ENCODE assay signal across 24 cellular contexts in genomic region chr20:611843-612185, GRCh38. TPM values are rescaled to one million over a fixed set of nuclear protein-coding genes. Genes with fewer than 3 reads are reported as not detected.
DNase-seq lines count a peak whose midpoint lies in the region; ATAC-seq, FAIRE-seq and TF ChIP-seq lines count a peak whose summit lies in the region.
"Had no signal": no experiment of that assay in that cellular context is flagged by ENCODE, and none has a peak within 500 bp of the region (broad histone marks: within the 10 kb centered on the region; RNA-seq: fewer than 3 reads in every experiment).

No MANE protein-coding gene starts in this region.

- H3K27me3 ChIP-seq in right cardiac atrium (ENCODE audit: control insufficient read depth, insufficient read depth) (no peaks in the 10 kb centered on the region), right atrium auricular region (no peaks in the 10 kb centered on the region), endothelial cell of umbilical vein (ENCODE audit: control insufficient read depth in 2 of 2, insufficient read depth in 2 of 2, low read length in 2 of 2) (peaks cover 37 to 50% of the 10 kb centered on the region in 2 experiments), lung (ENCODE audit: control insufficient read depth, insufficient read depth) (no peaks in the 10 kb centered on the region), upper lobe of left lung (peaks cover 0 to 22% (median 7%) of the 10 kb centered on the region in 4 donors)

- TF ChIP-seq EP300 in upper lobe of left lung (IDR thresholded peaks at IDR 0.05): no peak

- intact Hi-C loops in right cardiac atrium (cut with DNase I): no loop called here
- intact Hi-C loops in endothelial cell of umbilical vein (cut with micrococcal nuclease): no loop called here
- intact Hi-C loops in kidney (cut with DNase I): no loop called here

- no peak overlapping the region for H2AFZ ChIP-seq in endothelial cell of umbilical vein (ENCODE audit: low read depth, low read length)

- no TSS peak for BruUV-seq in endothelial cell of umbilical vein (replicated peaks; lab: Mats Ljungman, UMichigan)

- no peaks in the 10 kb centered on the region for H3K36me3 ChIP-seq in right atrium auricular region
- H3K36me3 ChIP-seq in endothelial cell of umbilical vein (ENCODE audit: control insufficient read depth in 2 of 2, extremely low read depth in 1 of 2, insufficient read depth in 2 of 2, low read length in 2 of 2): no peaks in the 10 kb centered on the region
- H3K36me3 ChIP-seq in lung (ENCODE audit: control insufficient read depth in 2 of 2, insufficient read depth in 2 of 2, low read length in 2 of 2): no peaks in the 10 kb centered on the region
- no peaks in the 10 kb centered on the region for H3K36me3 ChIP-seq in upper lobe of left lung
- H3K36me3 ChIP-seq in kidney (ENCODE audit: control insufficient read depth in 1 of 2, insufficient read depth in 2 of 2, low read length in 2 of 2): no peaks in the 10 kb centered on the region
- H3K36me3 ChIP-seq: prostate gland had no signal

- dilution Hi-C loops in endothelial cell of umbilical vein (cut with MboI; ENCODE audit: extremely low pct_ligation_motif_present, low sequenced_read_pairs): no loop called here

- no peaks in the 10 kb centered on the region for H4K20me1 ChIP-seq in endothelial cell of umbilical vein (replicated peaks; ENCODE audit: control insufficient read depth, extremely low read depth, insufficient read depth, low read length)

- H3K9ac ChIP-seq in endothelial cell of umbilical vein (replicated peaks; ENCODE audit: extremely low read depth, insufficient read depth, low read length): no peak overlapping the region
- no peak overlapping the region for H3K9ac ChIP-seq in kidney (ENCODE audit: low read length in 2 of 2)

- H3K4me2 ChIP-seq in endothelial cell of umbilical vein (ENCODE audit: insufficient read depth, low read length): no peak overlapping the region
- H3K4me2 ChIP-seq: A549 had no signal

- TF ChIP-seq CTCF in right atrium auricular region (IDR thresholded peaks at IDR 0.05) (no peak), endothelial cell of umbilical vein (IDR thresholded peaks at IDR 0.05; ENCODE audit: extremely low read depth in 1 of 2, insufficient read depth in 1 of 2, low read depth in 1 of 2, low read length in 2 of 2) (no peak), lung (IDR thresholded peaks at IDR 0.05; ENCODE audit: control extremely low read depth, extremely low read depth) (no peak), upper lobe of left lung (IDR thresholded peaks at IDR 0.05) (no peak), kidney (IDR thresholded peaks at IDR 0.05; ENCODE audit: borderline replicate concordance, extremely low read depth, insufficient read depth) (no peak)

- H3K4me1 ChIP-seq in right cardiac atrium (ENCODE audit: control insufficient read depth, insufficient read depth, low read length) (peaks cover 3% of the 10 kb centered on the region), right atrium auricular region (peaks cover 2 to 20% of the 10 kb centered on the region in 2 donors), endothelial cell of umbilical vein (ENCODE audit: control insufficient read depth, extremely low read depth, insufficient read depth, low read length) (peaks cover 6% of the 10 kb centered on the region), lung (ENCODE audit: control insufficient read depth in 2 of 2, insufficient read depth in 2 of 2, low read length in 2 of 2) (peaks cover 0 to 3% of the 10 kb centered on the region in 2 donors), upper lobe of left lung (peaks cover 4 to 29% (median 10%) of the 10 kb centered on the region in 4 donors), kidney (ENCODE audit: control insufficient read depth in 1 of 2, insufficient read depth in 1 of 2, low read depth in 1 of 2, low read length in 2 of 2) (peaks cover 0 to 4% of the 10 kb centered on the region in 2 donors)
- H3K4me1 ChIP-seq: A549, prostate gland had no signal

- POLR2A ChIA-PET in endothelial cell of umbilical vein (lab: Charles Lee): no interaction called here

- no peaks in the 10 kb centered on the region for H3K79me2 ChIP-seq in endothelial cell of umbilical vein (ENCODE audit: control insufficient read depth, insufficient read depth, low read length)

- WGBS in right cardiac atrium: 29% methylated on average over 8 of the region's 8 CpGs
- 6 to 13% methylated on average over 8 of the region's 8 CpGs for WGBS in lung, 2 donors
- WGBS in upper lobe of left lung, 2 donors: 12 to 26% methylated on average over 7 to 8 of the region's 8 CpGs

- FAIRE-seq in endothelial cell of umbilical vein (lab: Jason Lieb, UNC): no peak
- FAIRE-seq in kidney (lab: Jason Lieb, UNC): no peak
- FAIRE-seq: A549 had no signal

- H3K4me3 ChIP-seq in right cardiac atrium (ENCODE audit: low read length) (no peak overlapping the region), right atrium auricular region (no peak overlapping the region), endothelial cell of umbilical vein (replicated peaks in 1 of 3; ENCODE audit: insufficient read depth in 1 of 3, low read depth in 1 of 3, low read length in 3 of 3) (peak overlapping the region in 1 of 3 experiments; percentile 1), lung (no peak overlapping the region), upper lobe of left lung (peak overlapping the region in 3 of 4 donors; percentile 4 to 29 (median 14)), kidney (ENCODE audit: low read length in 2 of 2) (peak overlapping the region in 1 of 2 donors; percentile 17)
- H3K4me3 ChIP-seq: A549, coronary artery, prostate gland had no signal

- CTCF ChIA-PET in endothelial cell of umbilical vein (lab: Charles Lee): interaction anchor here (1.1 to 3.0 kb wide), 4 partner anchors 9 to 51 kb away, joined by 3 to 14 read pairs (median 4); no protein-coding TSS in a partner anchor

- H3K9me3 ChIP-seq in right cardiac atrium (ENCODE audit: control insufficient read depth, low read length) (no peaks in the 10 kb centered on the region), right atrium auricular region (no peaks in the 10 kb centered on the region), endothelial cell of umbilical vein (replicated peaks; ENCODE audit: control insufficient read depth, insufficient read depth, low read length) (no peaks in the 10 kb centered on the region), lung (ENCODE audit: control insufficient read depth in 2 of 2, insufficient read depth in 1 of 2, low read length in 1 of 2) (no peaks in the 10 kb centered on the region), upper lobe of left lung (no peaks in the 10 kb centered on the region), kidney (ENCODE audit: control insufficient read depth in 1 of 2, low read length in 2 of 2) (no peaks in the 10 kb centered on the region)
- H3K9me3 ChIP-seq: A549, prostate gland had no signal

- ATAC-seq in right cardiac atrium: no peak
- ATAC-seq in lung (ENCODE audit: insufficient read depth, low FRiP score): no peak
- ATAC-seq in upper lobe of left lung (ENCODE audit: low FRiP score in 2 of 2): no peak
- no peak for ATAC-seq in HG03354 (IDR thresholded peaks at IDR 0.05; ENCODE audit: poor library complexity, severe bottlenecking, unreplicated experiment)
- ATAC-seq in HG02884 (IDR thresholded peaks at IDR 0.05; ENCODE audit: unreplicated experiment): no peak
- ATAC-seq: activated T-cell treated with anti-CD3 and anti-CD28 coated beads, Interleukin-2, amount 50 U/mL, for 4 hours had no signal

- H3K9me1 ChIP-seq in endothelial cell of umbilical vein (replicated peaks; ENCODE audit: control insufficient read depth, extremely low read depth, insufficient read depth, low read length): no peaks in the 10 kb centered on the region

- TF ChIP-seq POLR2A in endothelial cell of umbilical vein (IDR thresholded peaks at IDR 0.05; ENCODE audit: low read depth, low read length): no peak
- TF ChIP-seq POLR2A in upper lobe of left lung (IDR thresholded peaks at IDR 0.05): no peak

- no peak for DNase-seq in right cardiac atrium
- DNase-seq in right atrium auricular region (ENCODE audit: low spot score): no peak
- DNase-seq in endothelial cell of umbilical vein (ENCODE audit: low read depth, low spot score): peak; percentile 50
- no peak for DNase-seq in lung (ENCODE audit: low spot score)
- no peak for DNase-seq in upper lobe of left lung
- DNase-seq in kidney: no peak
- DNase-seq: activated CD4-positive, alpha-beta T cell treated with anti-CD3 and anti-CD28 coated beads, Interleukin-2, amount 10 ng/mL, durations not matched to agents 24 days and 14 days; activated naive CD4-positive, alpha-beta T cell treated with Interleukin-2 at 50 U/mL for 16 hours; activated T-cell treated with anti-CD3 and anti-CD28 coated beads, Interleukin-2, amount 50 U/mL, for 4 hours; GF-D8; H9; NCI-H1105 treated with DMSO at 0.1 percent for 48 hours; NCI-H2081; NCI-H226; NCI-H748 treated with DMSO at 0.1 percent for 48 hours had no signal

- H3K27ac ChIP-seq in right cardiac atrium (ENCODE audit: low read length) (peak overlapping the region; percentile 41), right atrium auricular region (no peak overlapping the region), endothelial cell of umbilical vein (ENCODE audit: insufficient read depth, low read depth, low read length) (no peak overlapping the region), lung (ENCODE audit: low read depth in 1 of 2, low read length in 1 of 2) (peak overlapping the region; percentile 5 to 21), upper lobe of left lung (peak overlapping the region in 3 of 4 donors; percentile 46 to 59 (median 58)), kidney (ENCODE audit: low read depth in 2 of 2, low read length in 2 of 2) (peak overlapping the region in 1 of 2 donors; percentile 10)
- H3K27ac ChIP-seq: A549, coronary artery, prostate gland, VCaP had no signal

RNA-seq across cellular contexts. Expression of gene TCF15, which starts 1.7 kb away (rescaled TPM):
- total RNA-seq in right cardiac atrium (1 to 10 TPM; 4.0 to 9.3 (median 7.8) TPM), right atrium auricular region (1 to 10 TPM; 4.9 to 8.0 TPM), endothelial cell of umbilical vein (1.3 TPM in 1 of 2 replicates, not detected in the other), lung (under 1 TPM in 1 of 2 donors, not detected in 1; 0.82 TPM), upper lobe of left lung (1 to 10 TPM in 2 of 6 donors, under 1 TPM in 3, not detected in 1; 0.14 to 1.4 (median 0.39) TPM), kidney (0.63 TPM)
- polyA plus RNA-seq in right cardiac atrium (7.4 TPM), endothelial cell of umbilical vein (0.07 and 0.13 TPM in 2 replicates), lung (under 1 TPM; 0.28 to 0.40 TPM), kidney (ENCODE audit: insufficient read depth, low read depth, low replicate concordance) (1.6 TPM)
- polyA plus RNA-seq in endothelial cell of umbilical vein (2011; cell fraction: cytosol; rRNA removed): 0.09 and 0.11 TPM in 2 replicates
- 0.11 TPM in 1 of 2 replicates, not detected in the other for polyA plus RNA-seq in endothelial cell of umbilical vein (2011; cell fraction: nucleus; rRNA removed)
- 0.88 and 1.9 TPM in 2 replicates for polyA plus RNA-seq in endothelial cell of umbilical vein (2012)
- polyA minus RNA-seq in endothelial cell of umbilical vein: not detected in 2 replicates
- not detected for polyA minus RNA-seq in endothelial cell of umbilical vein (2011; cell fraction: cytosol; rRNA and poly(A)+ RNA removed)
- polyA minus RNA-seq in endothelial cell of umbilical vein (2011; cell fraction: nucleus; rRNA and poly(A)+ RNA removed): not detected in 2 replicates
- total RNA-seq: MCF 10A, mononuclear cell had no signal
- polyA plus RNA-seq: A549, IgD-negative memory B cell had no signal

RNA-seq across cellular contexts. Expression of gene SRXN1, which starts 41.2 kb away (rescaled TPM):
- total RNA-seq in right cardiac atrium (10 to 100 TPM; 41.0 to 50.2 (median 44.1) TPM), right atrium auricular region (10 to 100 TPM; 41.8 to 65.4 TPM), endothelial cell of umbilical vein (24.9 and 29.7 TPM in 2 replicates), lung (10 to 100 TPM in 1 of 2 donors, 1 to 10 TPM in 1; 6.1 to 32.7 TPM), upper lobe of left lung (10 to 100 TPM; 10.5 to 58.2 (median 32.7) TPM), kidney (17.4 TPM)
- polyA plus RNA-seq in right cardiac atrium (23.9 TPM), endothelial cell of umbilical vein (18.0 and 19.3 TPM in 2 replicates), lung (10 to 100 TPM; 17.9 to 47.4 TPM), kidney (ENCODE audit: insufficient read depth, low read depth, low replicate concordance) (51.1 TPM)
- 20.8 and 21.7 TPM in 2 replicates for polyA plus RNA-seq in endothelial cell of umbilical vein (2011; cell fraction: cytosol; rRNA removed)
- 8.2 and 9.3 TPM in 2 replicates for polyA plus RNA-seq in endothelial cell of umbilical vein (2011; cell fraction: nucleus; rRNA removed)
- polyA plus RNA-seq in endothelial cell of umbilical vein (2012): 44.6 and 56.4 TPM in 2 replicates
- polyA minus RNA-seq in endothelial cell of umbilical vein: 16.3 and 22.6 TPM in 2 replicates
- 19.0 TPM for polyA minus RNA-seq in endothelial cell of umbilical vein (2011; cell fraction: cytosol; rRNA and poly(A)+ RNA removed)
- 4.6 and 5.5 TPM in 2 replicates for polyA minus RNA-seq in endothelial cell of umbilical vein (2011; cell fraction: nucleus; rRNA and poly(A)+ RNA removed)

Comparison
In these comparisons a context has a peak if more than half of its experiments do, and no peak if none do; other contexts are left out.
1. H3K27ac ChIP-seq: peak in right cardiac atrium (single experiment), lung (2 of 2) and upper lobe of left lung (3 of 4); none in right atrium auricular region (0 of 2) and endothelial cell of umbilical vein (single experiment).
2. H3K4me3 ChIP-seq: peak in upper lobe of left lung (3 of 4); none in right cardiac atrium (single experiment), right atrium auricular region (0 of 2) and lung (single experiment).